Comparison of ENCODE assay signal across 16 cellular contexts in genomic region chr2:59684771-59685166, GRCh38.
DNase-seq lines count a peak whose midpoint lies in the region; ATAC-seq, FAIRE-seq and TF ChIP-seq lines count a peak whose summit lies in the region.
"Had no signal": no experiment of that assay in that cellular context is flagged by ENCODE, and none has a peak within 500 bp of the region (broad histone marks: within the 10 kb centered on the region; RNA-seq: fewer than 3 reads in every experiment).

No MANE protein-coding gene starts in this region.

- H3K4me3 ChIP-seq in LNCaP clone FGC (ENCODE audit: low read depth, low read length) (no peak overlapping the region), endothelial cell of umbilical vein (replicated peaks in 1 of 3; ENCODE audit: insufficient read depth in 1 of 3, low read depth in 1 of 3, low read length in 3 of 3) (no peak overlapping the region), small intestine (ENCODE audit: low read depth in 1 of 2, low read length in 2 of 2) (no peak overlapping the region)
- H3K4me3 ChIP-seq: BLaER1 treated with 17β-estradiol and CSF1 and Interleukin-3, amounts not matched to agents 10 nM and 100 nM had no signal

- H3K36me3 ChIP-seq in endothelial cell of umbilical vein (ENCODE audit: control insufficient read depth in 2 of 2, extremely low read depth in 1 of 2, insufficient read depth in 2 of 2, low read length in 2 of 2) (no peaks in the 10 kb centered on the region), small intestine (ENCODE audit: control insufficient read depth in 2 of 2, insufficient read depth in 2 of 2, low read length in 2 of 2) (no peaks in the 10 kb centered on the region)
- H3K36me3 ChIP-seq: BLaER1 treated with 17β-estradiol and CSF1 and Interleukin-3, amounts not matched to agents 10 nM and 100 nM had no signal

- H3K4me1 ChIP-seq in endothelial cell of umbilical vein (ENCODE audit: control insufficient read depth, extremely low read depth, insufficient read depth, low read length) (no peaks in the 10 kb centered on the region), small intestine (ENCODE audit: control insufficient read depth in 2 of 2, insufficient read depth in 1 of 2, low read depth in 1 of 2, low read length in 1 of 2) (peaks cover 0 to 5% of the 10 kb centered on the region in 2 donors)
- H3K4me1 ChIP-seq: BLaER1 treated with 17β-estradiol and CSF1 and Interleukin-3, amounts not matched to agents 10 nM and 100 nM had no signal

- intact Hi-C loops in Calu3 (cut with micrococcal nuclease; ENCODE audit: unreplicated experiment) (loop anchor here (1.0 to 10.0 kb wide), 2 partner anchors 8 to 870 kb away; partner anchors contain the start of gene BCL11A), endothelial cell of umbilical vein (cut with micrococcal nuclease) (no loop called here)

- DNase-seq in Calu3 (no peak), LNCaP clone FGC (ENCODE audit: low read depth) (peak; percentile 4), endothelial cell of umbilical vein (ENCODE audit: low read depth, low spot score) (no peak), small intestine (peak; percentile 43), C1 segment of cervical spinal cord (lab: John Stamatoyannopoulos, UW) (no peak)
- no peak for DNase-seq in activated CD4-positive, alpha-beta T cell treated with anti-CD3 and anti-CD28 coated beads for 1 hour
- DNase-seq: ACHN; CD4-positive, alpha-beta memory T cell; GF-D8; HCEC 1CT; HFFc6 had no signal

- TF ChIP-seq POLR2A in endothelial cell of umbilical vein (IDR thresholded peaks at IDR 0.05; ENCODE audit: low read depth, low read length), result no peak

- FAIRE-seq in endothelial cell of umbilical vein (lab: Jason Lieb, UNC) (peak; percentile 24), small intestine (lab: Jason Lieb, UNC) (peak; percentile 81)
- FAIRE-seq: D721Med, GM19239, HTR-8/SVneo had no signal

- peaks cover 10% of the 10 kb centered on the region for H3K36me3 Mint-ChIP-seq in Calu3 (ENCODE audit: insufficient read depth, unreplicated experiment)

- H3K9ac ChIP-seq in endothelial cell of umbilical vein (replicated peaks; ENCODE audit: extremely low read depth, insufficient read depth, low read length), result no peak overlapping the region
- H3K9ac ChIP-seq: BLaER1 treated with 17β-estradiol and CSF1 and Interleukin-3, amounts not matched to agents 10 nM and 100 nM had no signal

- peak overlapping the region; percentile 70 for H3K27ac Mint-ChIP-seq in Calu3 (ENCODE audit: unreplicated experiment)
- H3K27ac Mint-ChIP-seq: CD4-positive, alpha-beta memory T cell; HFFc6 had no signal

- dilution Hi-C loops in endothelial cell of umbilical vein (cut with MboI; ENCODE audit: extremely low pct_ligation_motif_present, low sequenced_read_pairs), result no loop called here

- H3K4me2 ChIP-seq in endothelial cell of umbilical vein (ENCODE audit: insufficient read depth, low read length), result no peak overlapping the region
- H3K4me2 ChIP-seq: BLaER1 treated with 17β-estradiol and CSF1 and Interleukin-3, amounts not matched to agents 10 nM and 100 nM had no signal

- H3K27me3 ChIP-seq in endothelial cell of umbilical vein (ENCODE audit: control insufficient read depth in 2 of 2, insufficient read depth in 2 of 2, low read length in 2 of 2), result no peaks in the 10 kb centered on the region
- H3K27me3 ChIP-seq in small intestine (ENCODE audit: control insufficient read depth in 2 of 2, insufficient read depth in 2 of 2, low read length in 2 of 2), result no peaks in the 10 kb centered on the region
- H3K27me3 ChIP-seq: BLaER1 treated with 17β-estradiol and CSF1 and Interleukin-3, amounts not matched to agents 10 nM and 100 nM had no signal

- WGBS in small intestine, 3 donors, result 18 to 47% (median 40%) methylated on average over 1 of the region's 1 CpG

- H3K4me1 Mint-ChIP-seq in Calu3 (ENCODE audit: low read depth, unreplicated experiment), result peaks cover 33% of the 10 kb centered on the region
- H3K4me1 Mint-ChIP-seq: CD4-positive, alpha-beta memory T cell had no signal

- no peaks in the 10 kb centered on the region for H3K79me2 ChIP-seq in endothelial cell of umbilical vein (ENCODE audit: control insufficient read depth, insufficient read depth, low read length)

- peak overlapping the region; percentile 3 for H3K4me3 Mint-ChIP-seq in Calu3 (ENCODE audit: low read depth, unreplicated experiment)
- H3K4me3 Mint-ChIP-seq: CD4-positive, alpha-beta memory T cell; HFFc6 had no signal

- CTCF ChIA-PET in Calu3 (lab: Charles Lee) (no interaction called here), endothelial cell of umbilical vein (lab: Charles Lee) (no interaction called here)

- ATAC-seq in HG02798 (IDR thresholded peaks at IDR 0.05; ENCODE audit: poor library complexity, unreplicated experiment), result no peak

- no peaks in the 10 kb centered on the region for H3K9me3 ChIP-seq in endothelial cell of umbilical vein (replicated peaks; ENCODE audit: control insufficient read depth, insufficient read depth, low read length)
- H3K9me3 ChIP-seq in small intestine (ENCODE audit: control insufficient read depth, low read depth), result no peaks in the 10 kb centered on the region

- no TSS peak for BruUV-seq in Calu3 (replicated peaks; lab: Mats Ljungman, UMichigan)
- no TSS peak for BruUV-seq in endothelial cell of umbilical vein (replicated peaks; lab: Mats Ljungman, UMichigan)

- H3K27me3 Mint-ChIP-seq in Calu3 (ENCODE audit: unreplicated experiment), result no peaks in the 10 kb centered on the region
- H3K27me3 Mint-ChIP-seq: CD4-positive, alpha-beta memory T cell had no signal

- no peaks in the 10 kb centered on the region for H3K9me1 ChIP-seq in endothelial cell of umbilical vein (replicated peaks; ENCODE audit: control insufficient read depth, extremely low read depth, insufficient read depth, low read length)

- H3K27ac ChIP-seq in endothelial cell of umbilical vein (ENCODE audit: insufficient read depth, low read depth, low read length) (no peak overlapping the region), small intestine (ENCODE audit: low read depth in 1 of 2, low read length in 1 of 2) (no peak overlapping the region)
- H3K27ac ChIP-seq: BLaER1 treated with 17β-estradiol and CSF1 and Interleukin-3, amounts not matched to agents 10 nM and 100 nM had no signal

- H3K9me3 Mint-ChIP-seq in Calu3 (ENCODE audit: low read depth, unreplicated experiment), result peaks cover 4% of the 10 kb centered on the region

- TF ChIP-seq CTCF in Calu3 (IDR thresholded peaks at IDR 0.05; ENCODE audit: unreplicated experiment) (no peak), LNCaP clone FGC (IDR thresholded peaks at IDR 0.05; ENCODE audit: control insufficient read depth, extremely low read depth, insufficient read depth) (no peak), endothelial cell of umbilical vein (IDR thresholded peaks at IDR 0.05; ENCODE audit: extremely low read depth in 1 of 2, insufficient read depth in 1 of 2, low read depth in 1 of 2, low read length in 2 of 2) (no peak)

- H2AFZ ChIP-seq in endothelial cell of umbilical vein (ENCODE audit: low read depth, low read length), result no peak overlapping the region

- POLR2A ChIA-PET in endothelial cell of umbilical vein (lab: Charles Lee), result no interaction called here

- H4K20me1 ChIP-seq in endothelial cell of umbilical vein (replicated peaks; ENCODE audit: control insufficient read depth, extremely low read depth, insufficient read depth, low read length), result no peaks in the 10 kb centered on the region
- H4K20me1 ChIP-seq: BLaER1 treated with 17β-estradiol and CSF1 and Interleukin-3, amounts not matched to agents 10 nM and 100 nM had no signal

TF ChIP-seq in endothelial cell of umbilical vein, 7 proteins besides CTCF, POLR2A, EP300 and RAD21:
- TF ChIP-seq FOS (IDR thresholded peaks at IDR 0.05; ENCODE audit: borderline replicate concordance, insufficient read depth, low read length) (no peak), MYC (IDR thresholded peaks at IDR 0.05; ENCODE audit: low read depth, low read length) (no peak), POLR2AphosphoS5 (IDR thresholded peaks at IDR 0.05; ENCODE audit: insufficient read depth, low read depth, low read length) (no peak), GATA2 (IDR thresholded peaks at IDR 0.05; ENCODE audit: insufficient read depth, insufficient read length, low read depth, low read length) (no peak), JUN (IDR thresholded peaks at IDR 0.05; ENCODE audit: borderline replicate concordance, insufficient read depth, insufficient read length, low read depth) (no peak), MAX (IDR thresholded peaks at IDR 0.05; ENCODE audit: insufficient read depth, insufficient read length) (no peak), EZH2 (IDR thresholded peaks at IDR 0.05; ENCODE audit: borderline replicate concordance, low read depth, low read length, severe bottlenecking) (no peak)

Comparison
In these comparisons a context has a peak if more than half of its experiments do, and no peak if none do; other contexts are left out.
1. DNase-seq: peak in LNCaP clone FGC (single experiment) and small intestine (single experiment); none in Calu3 (single experiment), endothelial cell of umbilical vein (single experiment), activated CD4-positive, alpha-beta T cell treated with anti-CD3 and anti-CD28 coated beads for 1 hour (single experiment) and C1 segment of cervical spinal cord (0 of 14).